In genomic region chr9:122265265-122265900, GRCh38 we compare ENCODE assay signal across 1 cellular context.
TF ChIP-seq lines count a peak whose summit lies in the region.

No MANE protein-coding gene starts in this region.

TF ChIP-seq in K562, 482 proteins besides CTCF, POLR2A, EP300 and RAD21 (continued from another document and continues in another):
- TF ChIP-seq CHD7 (IDR thresholded peaks at IDR 0.05; ENCODE audit: low read depth, low read length) (no peak), ZNF644 (tag; IDR thresholded peaks at IDR 0.05; ENCODE audit: low read depth) (no peak), CHD4 (IDR thresholded peaks at IDR 0.05; ENCODE audit: insufficient read depth, insufficient replicate concordance, low read depth, low read length, poor library complexity, severe bottlenecking) (no peak), HLTF (IDR thresholded peaks at IDR 0.05) (no peak), CSDE1 (IDR thresholded peaks at IDR 0.05) (no peak), ZNF75A (CRISPR knock-in tag; IDR thresholded peaks at IDR 0.05) (no peak), HNRNPK (IDR thresholded peaks at IDR 0.05; ENCODE audit: low read depth, low read length, poor library complexity, severe bottlenecking) (no peak), UBTF (IDR thresholded peaks at IDR 0.05; ENCODE audit: borderline replicate concordance in 1 of 2, low read depth in 2 of 2, low read length in 2 of 2) (no peak), PTBP1 (IDR thresholded peaks at IDR 0.05; ENCODE audit: low read depth, low read length) (no peak), STAT6 (CRISPR knock-in tag; IDR thresholded peaks at IDR 0.05) (no peak), ZFX (CRISPR knock-in tag; IDR thresholded peaks at IDR 0.05) (no peak), CBX1 (IDR thresholded peaks at IDR 0.05; ENCODE audit: low read depth) (no peak), FOXK1 (CRISPR knock-in tag; IDR thresholded peaks at IDR 0.05; ENCODE audit: borderline replicate concordance) (no peak), CBX5 (IDR thresholded peaks at IDR 0.05; ENCODE audit: borderline replicate concordance, low read depth) (no peak), RBM14 (IDR thresholded peaks at IDR 0.05; ENCODE audit: borderline replicate concordance, insufficient read depth, low read depth, low read length) (no peak), ZNF140 (CRISPR knock-in tag; IDR thresholded peaks at IDR 0.05) (no peak), XRCC3 (IDR thresholded peaks at IDR 0.05) (no peak), ATF4 (CRISPR knock-in tag; IDR thresholded peaks at IDR 0.05) (no peak), NONO (IDR thresholded peaks at IDR 0.05; ENCODE audit: low read depth in 2 of 2, low read length in 1 of 2) (no peak), CAMTA2 (CRISPR knock-in tag; conservative IDR thresholded peaks at IDR 0.05) (no peak), SAFB (IDR thresholded peaks at IDR 0.05; ENCODE audit: borderline replicate concordance, low read depth, low read length) (no peak), ZNF696 (CRISPR knock-in tag; conservative IDR thresholded peaks at IDR 0.05) (no peak), ARID1B (IDR thresholded peaks at IDR 0.05) (no peak), STAT5B (CRISPR knock-in tag; IDR thresholded peaks at IDR 0.05) (no peak), SMARCB1 (IDR thresholded peaks at IDR 0.05; ENCODE audit: insufficient read length, low read depth) (no peak), KLF1 (tag; IDR thresholded peaks at IDR 0.05) (no peak), ZNF41 (CRISPR knock-in tag; conservative IDR thresholded peaks at IDR 0.05) (no peak), NR2C2 (CRISPR knock-in tag; IDR thresholded peaks at IDR 0.05) (no peak), NR2C2 (tag; IDR thresholded peaks at IDR 0.05) (0 out of 2 replicates have a peak, but pooled peaks have one; percentile 61), ZNF175 (CRISPR knock-in tag; IDR thresholded peaks at IDR 0.05; ENCODE audit: low read depth) (peak; percentile 34; the same call in 1 of the 2 replicates), TCF7L2 (IDR thresholded peaks at IDR 0.05; ENCODE audit: low read depth, low read length) (no peak), HES1 (IDR thresholded peaks at IDR 0.05; ENCODE audit: low read depth) (no peak), ASH1L (IDR thresholded peaks at IDR 0.05; ENCODE audit: borderline replicate concordance, low read depth, partially characterized antibody) (peak; percentile 31), SMARCC2 (IDR thresholded peaks at IDR 0.05; ENCODE audit: low read depth) (no peak), PKNOX1 (IDR thresholded peaks at IDR 0.05) (no peak), ARNT (IDR thresholded peaks at IDR 0.05) (peak in 1 of 2 experiments; percentile 58; a peak in 1 of 4 replicates), RBM39 (optimal IDR thresholded peaks at IDR 0.05; ENCODE audit: low read depth, low read length) (no peak), E2F8 (IDR thresholded peaks at IDR 0.05; ENCODE audit: low read depth, partially characterized antibody) (peak; percentile 18), GMEB1 (CRISPR knock-in tag; IDR thresholded peaks at IDR 0.05) (no peak)
